14 cellular contexts compared by ENCODE assay signal in genomic region chr21:22019766-22020165, GRCh38.
"Had no signal": no experiment of that assay in that cellular context is flagged by ENCODE, and none has a peak within 500 bp of the region (broad histone marks: within the 10 kb centered on the region; RNA-seq: fewer than 3 reads in every experiment).

No MANE protein-coding gene starts in this region.

- DNase-seq: activated CD8-positive, alpha-beta memory T cell treated with anti-CD3 and anti-CD28 coated beads, Interleukin-2, amount 50 U/mL, for 4 hours; activated CD8-positive, alpha-beta T cell treated with anti-CD3 and anti-CD28 coated beads for 36 hours; activated naive CD8-positive, alpha-beta T cell treated with anti-CD3 and anti-CD28 coated beads, Interleukin-2, amount 10 ng/mL, durations not matched to agents 7 days and 5 days; erythroblast; head of caudate nucleus; left lung; pancreas; stimulated activated CD4-positive, alpha-beta T cell treated with anti-CD3 and anti-CD28 coated beads, Interleukin-4, amount 100 ng/mL, for 4 hours; stomach; T1000 had no signal

- H3K36me3 ChIP-seq: ascending aorta, left lung, pancreas, stomach, thoracic aorta had no signal

- H3K4me3 ChIP-seq: ascending aorta, left lung, pancreas, stomach, thoracic aorta had no signal

- H3K9me3 ChIP-seq: ascending aorta, pancreas, thoracic aorta had no signal

- ATAC-seq: activated CD8-positive, alpha-beta T cell treated with anti-CD3 and anti-CD28 coated beads for 36 hours; foreskin keratinocyte; left lung; pancreas had no signal

- H3K27ac ChIP-seq: ascending aorta, foreskin keratinocyte, left lung, pancreas, stomach, thoracic aorta, VCaP had no signal

- H3K4me1 ChIP-seq: ascending aorta, left lung, pancreas, stomach had no signal

- H3K27me3 ChIP-seq: ascending aorta, foreskin keratinocyte, left lung, pancreas, stomach had no signal
